Comparison of ENCODE assay signal across 18 cellular contexts in genomic region chr2:241794250-241794823, GRCh38. TPM values are rescaled to one million over a fixed set of nuclear protein-coding genes. Genes with fewer than 3 reads are reported as not detected.
"Had no signal": no experiment of that assay in that cellular context is flagged by ENCODE, and none has a peak within 500 bp of the region (broad histone marks: within the 10 kb centered on the region; RNA-seq: fewer than 3 reads in every experiment).

No MANE protein-coding gene starts in this region.

- H3K36me3 Mint-ChIP-seq: natural killer cell had no signal

- H3K36me3 ChIP-seq: gastroesophageal sphincter had no signal

- H3K27ac Mint-ChIP-seq: activated naive CD8-positive, alpha-beta T cell treated with anti-CD3 and anti-CD28 coated beads, Interleukin-2, amount 50 U/mL, for 24 hours; effector memory CD8-positive, alpha-beta T cell; natural killer cell had no signal

- ATAC-seq: activated naive CD8-positive, alpha-beta T cell treated with anti-CD3 and anti-CD28 coated beads, Interleukin-2, amount 50 U/mL, for 24 hours; effector memory CD8-positive, alpha-beta T cell; gastroesophageal sphincter; natural killer cell; WTC11 had no signal

- FAIRE-seq: astrocyte had no signal

- H3K9me3 ChIP-seq: gastroesophageal sphincter, SK-N-SH had no signal

- H3K27me3 Mint-ChIP-seq: effector memory CD8-positive, alpha-beta T cell had no signal

- H3K4me3 Mint-ChIP-seq: activated naive CD8-positive, alpha-beta T cell treated with anti-CD3 and anti-CD28 coated beads, Interleukin-2, amount 50 U/mL, for 24 hours; effector memory CD8-positive, alpha-beta T cell; natural killer cell; WTC11 had no signal

- H3K79me2 ChIP-seq: hepatocyte had no signal

- H3K9ac ChIP-seq: SK-N-SH had no signal

- H3K4me3 ChIP-seq: gastroesophageal sphincter, hepatocyte had no signal

- H3K27me3 ChIP-seq: hepatocyte had no signal

- H3K4me1 ChIP-seq: gastroesophageal sphincter had no signal

- H3K9me3 Mint-ChIP-seq: effector memory CD8-positive, alpha-beta T cell; natural killer cell had no signal

- H3K4me2 ChIP-seq: hepatocyte, SK-N-SH had no signal

- H3K27ac ChIP-seq: gastroesophageal sphincter, hepatocyte had no signal

- DNase-seq: activated naive CD4-positive, alpha-beta T cell treated with Interleukin-2 at 50 U/mL for 16 hours; activated naive CD8-positive, alpha-beta T cell treated with anti-CD3 and anti-CD28 coated beads, Interleukin-2, amount 50 U/mL, for 24 hours; activated T-cell treated with anti-CD3 and anti-CD28 coated beads, Interleukin-2, amount 50 U/mL, for 48 hours; natural killer cell; SK-N-SH; stimulated activated CD4-positive, alpha-beta T cell treated with anti-CD3 and anti-CD28 coated beads, Interleukin-12 subunit alpha, Interleukin-12 subunit beta, amount 100 ng/mL, for 4 hours; stimulated activated naive CD4-positive, alpha-beta T cell treated with Interleukin-2 at 50 U/mL for 16 hours; T-helper 1 cell had no signal

- H2AFZ ChIP-seq: hepatocyte had no signal

RNA-seq across cellular contexts. Expression of gene NEU4, which starts 14.7 kb away (rescaled TPM):
- total RNA-seq: cardiac septum, epithelial cell of proximal tubule, kidney epithelial cell, pulmonary artery endothelial cell had no signal

RNA-seq across cellular contexts. Expression of gene GAL3ST2, which starts 17.7 kb away (rescaled TPM):
- total RNA-seq: astrocyte, cardiac septum, epithelial cell of proximal tubule, kidney epithelial cell, lung microvascular endothelial cell, pulmonary artery endothelial cell had no signal
- polyA plus RNA-seq: hepatocyte had no signal
